In genomic region chr2:238879621-238880377, GRCh38 we compare ENCODE assay signal across 1 cellular context.
TF ChIP-seq lines count a peak whose summit lies in the region.

No MANE protein-coding gene starts in this region.

TF ChIP-seq in GM12878, 131 proteins besides CTCF, POLR2A, EP300 and RAD21 (continued from another document):
- TF ChIP-seq BCL11A (IDR thresholded peaks at IDR 0.05; ENCODE audit: low read depth, low read length) (no peak), MAX (IDR thresholded peaks at IDR 0.05; ENCODE audit: low read depth, low read length) (no peak), DPF2 (IDR thresholded peaks at IDR 0.05) (no peak), SMARCA5 (IDR thresholded peaks at IDR 0.05) (no peak), POLR2AphosphoS2 (IDR thresholded peaks at IDR 0.05; ENCODE audit: low read depth, low read length) (no peak), TCF3 (IDR thresholded peaks at IDR 0.05; ENCODE audit: borderline replicate concordance, insufficient read depth, low read depth, low read length) (no peak), RBBP5 (conservative IDR thresholded peaks at IDR 0.05) (no peak), RB1 (IDR thresholded peaks at IDR 0.05; ENCODE audit: borderline replicate concordance) (no peak), IRF4 (IDR thresholded peaks at IDR 0.05; ENCODE audit: low read depth, low read length) (no peak), MEF2A (IDR thresholded peaks at IDR 0.05; ENCODE audit: insufficient read depth, low read depth, low read length) (no peak), KDM1A (IDR thresholded peaks at IDR 0.05; ENCODE audit: borderline replicate concordance) (no peak), CBFB (IDR thresholded peaks at IDR 0.05; ENCODE audit: low read depth) (no peak), NBN (IDR thresholded peaks at IDR 0.05) (no peak), CREB1 (IDR thresholded peaks at IDR 0.05; ENCODE audit: low read depth) (no peak)
